23 cellular contexts compared by ENCODE assay signal in the genomic region with DNA sequence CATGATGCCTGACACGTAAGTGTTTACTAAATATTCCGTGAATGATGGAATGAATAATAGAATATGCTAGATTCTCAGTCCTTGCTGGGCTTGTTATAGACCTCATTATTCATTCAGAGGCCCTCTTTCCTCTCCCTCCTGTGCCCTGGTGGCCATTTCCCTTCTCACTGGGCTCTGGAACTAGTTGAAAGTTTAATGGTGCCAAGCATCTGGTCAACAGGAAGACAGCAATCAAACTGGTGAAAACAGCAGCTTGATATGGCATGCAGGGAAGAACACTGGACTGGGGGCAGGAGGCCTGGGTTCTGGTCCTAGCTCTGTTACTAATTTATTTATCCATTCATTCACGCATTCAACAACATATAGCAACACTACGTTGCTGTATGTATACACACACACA. TPM values are rescaled to one million over a fixed set of nuclear protein-coding genes. Genes with fewer than 3 reads are reported as not detected.
"Had no signal": no experiment of that assay in that cellular context is flagged by ENCODE, and none has a peak within 500 bp of the region (broad histone marks: within the 10 kb centered on the region; RNA-seq: fewer than 3 reads in every experiment).

No MANE protein-coding gene starts in this region.

- ATAC-seq: left lung, psoas muscle had no signal

- H3K4me1 Mint-ChIP-seq: activated B cell treated with CpG ODN at 0.5 μM for 24 hours, natural killer cell had no signal

- H3K79me2 ChIP-seq: parathyroid adenoma had no signal

- H3K9me3 ChIP-seq: colonic mucosa, lower lobe of right lung, psoas muscle, sigmoid colon, testis, transverse colon had no signal

- H3K27me3 ChIP-seq: cardiac muscle cell, colonic mucosa, neural progenitor cell, sigmoid colon, testis, transverse colon had no signal

- H2AFZ ChIP-seq: neural progenitor cell, parathyroid adenoma had no signal

- H3K4me1 ChIP-seq: colonic mucosa, neural progenitor cell, parathyroid adenoma, sigmoid colon had no signal

- H3K27me3 Mint-ChIP-seq: activated B cell treated with CpG ODN at 0.5 μM for 24 hours; activated naive CD8-positive, alpha-beta T cell; stimulated activated naive B cell treated with anti-CD40 and anti-IgM and Interleukin-4, amounts not matched to agents 10 μg/mL and 1 μg/mL and 100 μg/mL, for 72 hours had no signal

- H3K4me2 ChIP-seq: neural progenitor cell had no signal

- H3K4me3 Mint-ChIP-seq: activated B cell treated with CpG ODN at 0.5 μM for 24 hours; activated naive CD8-positive, alpha-beta T cell; neural progenitor cell; stimulated activated naive B cell treated with anti-CD40 and anti-IgM and Interleukin-4, amounts not matched to agents 10 μg/mL and 1 μg/mL and 100 μg/mL, for 72 hours had no signal

- H3K36me3 Mint-ChIP-seq: activated naive CD8-positive, alpha-beta T cell; natural killer cell; neural progenitor cell; stimulated activated naive B cell treated with anti-CD40 and anti-IgM and Interleukin-4, amounts not matched to agents 10 μg/mL and 1 μg/mL and 100 μg/mL, for 72 hours had no signal

- H3K27ac Mint-ChIP-seq: activated B cell treated with CpG ODN at 0.5 μM for 24 hours; activated naive CD8-positive, alpha-beta T cell; natural killer cell; neural progenitor cell; stimulated activated naive B cell treated with anti-CD40 and anti-IgM and Interleukin-4, amounts not matched to agents 10 μg/mL and 1 μg/mL and 100 μg/mL, for 72 hours had no signal

- H3K4me3 ChIP-seq: cardiac muscle cell, colonic mucosa, left lung, lower lobe of right lung, neural progenitor cell, psoas muscle, sigmoid colon, testis, transverse colon had no signal

- H3K9ac ChIP-seq: neural progenitor cell, parathyroid adenoma had no signal

- H3K36me3 ChIP-seq: cardiac muscle cell, colonic mucosa, left lung, lower lobe of right lung, neural progenitor cell, sigmoid colon, transverse colon had no signal

- DNase-seq: activated B cell treated with CpG ODN at 0.5 μM for 24 hours; activated effector memory CD4-positive, alpha-beta T cell treated with Interleukin-2 at 50 U/mL for 16 hours; cerebellar nuclear complex; colonic mucosa; foreskin fibroblast; glutamatergic neuron; left lung; lower lobe of right lung; mesendoderm; natural killer cell; occipital lobe; psoas muscle; sigmoid colon; stimulated activated naive B cell treated with anti-CD40 and anti-IgM and Interleukin-4, amounts not matched to agents 10 μg/mL and 1 μg/mL and 100 μg/mL, for 72 hours; testis; transverse colon had no signal

- H3K9me3 Mint-ChIP-seq: activated B cell treated with CpG ODN at 0.5 μM for 24 hours; natural killer cell; stimulated activated naive B cell treated with anti-CD40 and anti-IgM and Interleukin-4, amounts not matched to agents 10 μg/mL and 1 μg/mL and 100 μg/mL, for 72 hours had no signal

- H3K27ac ChIP-seq: cardiac muscle cell, colonic mucosa, left lung, lower lobe of right lung, neural progenitor cell, parathyroid adenoma, psoas muscle, sigmoid colon, testis, transverse colon had no signal

RNA-seq across cellular contexts. Expression of a gene that starts 3.7 kb away (rescaled TPM):
- total RNA-seq: activated CD8-positive, alpha-beta memory T cell treated with anti-CD3 and anti-CD28 coated beads for 36 hours; cardiac muscle cell; mononuclear cell; natural killer cell; T-helper 2 cell treated with Interferon-gamma antibody and Interleukin-4, amounts not matched to agents 100 ng/mL and 5 ng/mL, for 36 hours had no signal
